ENCODE assay signal across 1 cellular context in the genomic region with DNA sequence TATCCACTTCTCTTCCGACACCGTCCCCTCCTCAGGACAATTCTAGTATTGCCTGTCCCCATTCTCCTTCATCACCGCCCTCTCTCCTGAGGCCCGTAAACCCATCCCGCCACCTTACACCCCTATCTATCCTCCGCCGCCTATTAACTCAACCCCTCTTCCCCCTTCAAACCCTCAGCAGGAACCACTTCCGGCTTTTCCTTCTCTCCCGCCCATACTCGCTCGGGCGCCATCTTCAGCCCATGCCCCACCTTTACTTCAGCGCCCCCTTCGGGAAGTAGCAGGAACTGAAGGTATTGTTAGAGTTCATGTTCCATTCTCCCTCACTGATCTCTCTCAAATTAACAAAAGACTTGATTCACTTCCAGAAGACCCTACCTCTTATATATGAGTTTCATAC.
TF ChIP-seq lines count a peak whose summit lies in the region.

No MANE protein-coding gene starts in this region.

TF ChIP-seq in K562, 482 proteins besides CTCF, POLR2A, EP300 and RAD21 (continued from another document and continues in another):
- TF ChIP-seq TFAP4 (CRISPR knock-in tag; IDR thresholded peaks at IDR 0.05; ENCODE audit: borderline replicate concordance) (0 out of 2 replicates have a peak, but pooled peaks have one; percentile 15), CEBPB (tag; IDR thresholded peaks at IDR 0.05) (no peak), FOXP1 (CRISPR knock-in tag; IDR thresholded peaks at IDR 0.05) (0 out of 2 replicates have a peak, but pooled peaks have one; percentile 37), LCOR (CRISPR knock-in tag; IDR thresholded peaks at IDR 0.05) (no peak), ELF1 (tag; IDR thresholded peaks at IDR 0.05) (no peak), TCF3 (CRISPR knock-in tag; IDR thresholded peaks at IDR 0.05) (no peak), TFAM (CRISPR knock-in tag; conservative IDR thresholded peaks at IDR 0.05) (no peak), CC2D1A (IDR thresholded peaks at IDR 0.05) (peak; percentile 62; the same call in 1 of the 2 replicates), ETV6 (IDR thresholded peaks at IDR 0.05; ENCODE audit: borderline replicate concordance in 1 of 2, low read depth in 2 of 2, low read length in 1 of 2) (no peak), ETV6 (CRISPR knock-in tag; IDR thresholded peaks at IDR 0.05; ENCODE audit: borderline replicate concordance) (no peak), SREBF2 (CRISPR knock-in tag; IDR thresholded peaks at IDR 0.05) (no peak), KAT8 (IDR thresholded peaks at IDR 0.05; ENCODE audit: low read depth) (no peak), TRIM28 (IDR thresholded peaks at IDR 0.05) (no peak), THRAP3 (IDR thresholded peaks at IDR 0.05; ENCODE audit: borderline replicate concordance) (no peak), ZBTB1 (CRISPR knock-in tag; IDR thresholded peaks at IDR 0.05; ENCODE audit: borderline replicate concordance, low read depth) (no peak), NFIX (CRISPR knock-in tag; IDR thresholded peaks at IDR 0.05; ENCODE audit: low read depth) (no peak), MTA3 (IDR thresholded peaks at IDR 0.05; ENCODE audit: borderline replicate concordance) (no peak), ZNF586 (CRISPR knock-in tag; conservative IDR thresholded peaks at IDR 0.05) (no peak), CCAR2 (IDR thresholded peaks at IDR 0.05; ENCODE audit: low read depth, low read length) (no peak), HMG20A (CRISPR knock-in tag; conservative IDR thresholded peaks at IDR 0.05) (no peak), TSC22D4 (tag; IDR thresholded peaks at IDR 0.05) (no peak), REST (CRISPR knock-in tag; IDR thresholded peaks at IDR 0.05; ENCODE audit: low read depth) (no peak), BCOR (IDR thresholded peaks at IDR 0.05) (no peak), PML (IDR thresholded peaks at IDR 0.05; ENCODE audit: low read length) (no peak), ZC3H8 (IDR thresholded peaks at IDR 0.05) (no peak), DLX4 (CRISPR knock-in tag; IDR thresholded peaks at IDR 0.05) (no peak), NRF1 (conservative IDR thresholded peaks at IDR 0.05 in 1 of 2, IDR thresholded peaks at IDR 0.05 in 1 of 2) (no peak), RBBP5 (IDR thresholded peaks at IDR 0.05; ENCODE audit: borderline replicate concordance, insufficient read depth, low read length, poor library complexity, severe bottlenecking) (no peak), CBX1 (IDR thresholded peaks at IDR 0.05; ENCODE audit: low read depth) (0 out of 2 replicates have a peak, but pooled peaks have one; percentile 44), SMARCE1 (IDR thresholded peaks at IDR 0.05) (no peak), RNF2 (IDR thresholded peaks at IDR 0.05) (no peak), ZKSCAN8 (CRISPR knock-in tag; IDR thresholded peaks at IDR 0.05) (no peak), TOE1 (IDR thresholded peaks at IDR 0.05; ENCODE audit: borderline replicate concordance) (0 out of 2 replicates have a peak, but pooled peaks have one; percentile 19), TOE1 (CRISPR knock-in tag; IDR thresholded peaks at IDR 0.05; ENCODE audit: borderline replicate concordance, low read depth) (no peak), STAT5B (CRISPR knock-in tag; IDR thresholded peaks at IDR 0.05) (no peak), NCOA6 (IDR thresholded peaks at IDR 0.05) (no peak), YY1 (IDR thresholded peaks at IDR 0.05; ENCODE audit: borderline replicate concordance in 1 of 3, control insufficient read depth in 1 of 3, extremely low read depth in 1 of 3, insufficient read depth in 3 of 3, insufficient read length in 1 of 3, insufficient replicate concordance in 2 of 3, low read depth in 1 of 3, low read length in 2 of 3) (peak in 2 of 3 experiments; percentile 58 to 86)
- TF ChIP-seq, protein P1, sequence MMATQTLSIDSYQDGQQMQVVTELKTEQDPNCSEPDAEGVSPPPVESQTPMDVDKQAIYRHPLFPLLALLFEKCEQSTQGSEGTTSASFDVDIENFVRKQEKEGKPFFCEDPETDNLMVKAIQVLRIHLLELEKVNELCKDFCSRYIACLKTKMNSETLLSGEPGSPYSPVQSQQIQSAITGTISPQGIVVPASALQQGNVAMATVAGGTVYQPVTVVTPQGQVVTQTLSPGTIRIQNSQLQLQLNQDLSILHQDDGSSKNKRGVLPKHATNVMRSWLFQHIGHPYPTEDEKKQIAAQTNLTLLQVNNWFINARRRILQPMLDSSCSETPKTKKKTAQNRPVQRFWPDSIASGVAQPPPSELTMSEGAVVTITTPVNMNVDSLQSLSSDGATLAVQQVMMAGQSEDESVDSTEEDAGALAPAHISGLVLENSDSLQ (IDR thresholded peaks at IDR 0.05), result no peak
- TF ChIP-seq, protein P2, sequence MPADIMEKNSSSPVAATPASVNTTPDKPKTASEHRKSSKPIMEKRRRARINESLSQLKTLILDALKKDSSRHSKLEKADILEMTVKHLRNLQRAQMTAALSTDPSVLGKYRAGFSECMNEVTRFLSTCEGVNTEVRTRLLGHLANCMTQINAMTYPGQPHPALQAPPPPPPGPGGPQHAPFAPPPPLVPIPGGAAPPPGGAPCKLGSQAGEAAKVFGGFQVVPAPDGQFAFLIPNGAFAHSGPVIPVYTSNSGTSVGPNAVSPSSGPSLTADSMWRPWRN (IDR thresholded peaks at IDR 0.05; ENCODE audit: low read depth), result no peak
- TF ChIP-seq, protein P3, sequence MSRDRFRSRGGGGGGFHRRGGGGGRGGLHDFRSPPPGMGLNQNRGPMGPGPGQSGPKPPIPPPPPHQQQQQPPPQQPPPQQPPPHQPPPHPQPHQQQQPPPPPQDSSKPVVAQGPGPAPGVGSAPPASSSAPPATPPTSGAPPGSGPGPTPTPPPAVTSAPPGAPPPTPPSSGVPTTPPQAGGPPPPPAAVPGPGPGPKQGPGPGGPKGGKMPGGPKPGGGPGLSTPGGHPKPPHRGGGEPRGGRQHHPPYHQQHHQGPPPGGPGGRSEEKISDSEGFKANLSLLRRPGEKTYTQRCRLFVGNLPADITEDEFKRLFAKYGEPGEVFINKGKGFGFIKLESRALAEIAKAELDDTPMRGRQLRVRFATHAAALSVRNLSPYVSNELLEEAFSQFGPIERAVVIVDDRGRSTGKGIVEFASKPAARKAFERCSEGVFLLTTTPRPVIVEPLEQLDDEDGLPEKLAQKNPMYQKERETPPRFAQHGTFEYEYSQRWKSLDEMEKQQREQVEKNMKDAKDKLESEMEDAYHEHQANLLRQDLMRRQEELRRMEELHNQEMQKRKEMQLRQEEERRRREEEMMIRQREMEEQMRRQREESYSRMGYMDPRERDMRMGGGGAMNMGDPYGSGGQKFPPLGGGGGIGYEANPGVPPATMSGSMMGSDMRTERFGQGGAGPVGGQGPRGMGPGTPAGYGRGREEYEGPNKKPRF (IDR thresholded peaks at IDR 0.05; ENCODE audit: low read depth, low read length), result no peak
- TF ChIP-seq, protein P4, sequence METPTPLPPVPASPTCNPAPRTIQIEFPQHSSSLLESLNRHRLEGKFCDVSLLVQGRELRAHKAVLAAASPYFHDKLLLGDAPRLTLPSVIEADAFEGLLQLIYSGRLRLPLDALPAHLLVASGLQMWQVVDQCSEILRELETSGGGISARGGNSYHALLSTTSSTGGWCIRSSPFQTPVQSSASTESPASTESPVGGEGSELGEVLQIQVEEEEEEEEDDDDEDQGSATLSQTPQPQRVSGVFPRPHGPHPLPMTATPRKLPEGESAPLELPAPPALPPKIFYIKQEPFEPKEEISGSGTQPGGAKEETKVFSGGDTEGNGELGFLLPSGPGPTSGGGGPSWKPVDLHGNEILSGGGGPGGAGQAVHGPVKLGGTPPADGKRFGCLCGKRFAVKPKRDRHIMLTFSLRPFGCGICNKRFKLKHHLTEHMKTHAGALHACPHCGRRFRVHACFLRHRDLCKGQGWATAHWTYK (CRISPR knock-in tag; IDR thresholded peaks at IDR 0.05), result no peak
- TF ChIP-seq, protein P5, sequence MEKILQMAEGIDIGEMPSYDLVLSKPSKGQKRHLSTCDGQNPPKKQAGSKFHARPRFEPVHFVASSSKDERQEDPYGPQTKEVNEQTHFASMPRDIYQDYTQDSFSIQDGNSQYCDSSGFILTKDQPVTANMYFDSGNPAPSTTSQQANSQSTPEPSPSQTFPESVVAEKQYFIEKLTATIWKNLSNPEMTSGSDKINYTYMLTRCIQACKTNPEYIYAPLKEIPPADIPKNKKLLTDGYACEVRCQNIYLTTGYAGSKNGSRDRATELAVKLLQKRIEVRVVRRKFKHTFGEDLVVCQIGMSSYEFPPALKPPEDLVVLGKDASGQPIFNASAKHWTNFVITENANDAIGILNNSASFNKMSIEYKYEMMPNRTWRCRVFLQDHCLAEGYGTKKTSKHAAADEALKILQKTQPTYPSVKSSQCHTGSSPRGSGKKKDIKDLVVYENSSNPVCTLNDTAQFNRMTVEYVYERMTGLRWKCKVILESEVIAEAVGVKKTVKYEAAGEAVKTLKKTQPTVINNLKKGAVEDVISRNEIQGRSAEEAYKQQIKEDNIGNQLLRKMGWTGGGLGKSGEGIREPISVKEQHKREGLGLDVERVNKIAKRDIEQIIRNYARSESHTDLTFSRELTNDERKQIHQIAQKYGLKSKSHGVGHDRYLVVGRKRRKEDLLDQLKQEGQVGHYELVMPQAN (IDR thresholded peaks at IDR 0.05; ENCODE audit: borderline replicate concordance), result no peak
- TF ChIP-seq, protein P6, sequence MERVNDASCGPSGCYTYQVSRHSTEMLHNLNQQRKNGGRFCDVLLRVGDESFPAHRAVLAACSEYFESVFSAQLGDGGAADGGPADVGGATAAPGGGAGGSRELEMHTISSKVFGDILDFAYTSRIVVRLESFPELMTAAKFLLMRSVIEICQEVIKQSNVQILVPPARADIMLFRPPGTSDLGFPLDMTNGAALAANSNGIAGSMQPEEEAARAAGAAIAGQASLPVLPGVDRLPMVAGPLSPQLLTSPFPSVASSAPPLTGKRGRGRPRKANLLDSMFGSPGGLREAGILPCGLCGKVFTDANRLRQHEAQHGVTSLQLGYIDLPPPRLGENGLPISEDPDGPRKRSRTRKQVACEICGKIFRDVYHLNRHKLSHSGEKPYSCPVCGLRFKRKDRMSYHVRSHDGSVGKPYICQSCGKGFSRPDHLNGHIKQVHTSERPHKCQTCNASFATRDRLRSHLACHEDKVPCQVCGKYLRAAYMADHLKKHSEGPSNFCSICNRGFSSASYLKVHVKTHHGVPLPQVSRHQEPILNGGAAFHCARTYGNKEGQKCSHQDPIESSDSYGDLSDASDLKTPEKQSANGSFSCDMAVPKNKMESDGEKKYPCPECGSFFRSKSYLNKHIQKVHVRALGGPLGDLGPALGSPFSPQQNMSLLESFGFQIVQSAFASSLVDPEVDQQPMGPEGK (CRISPR knock-in tag; IDR thresholded peaks at IDR 0.05; ENCODE audit: borderline replicate concordance), result no peak
- TF ChIP-seq, protein P7, sequence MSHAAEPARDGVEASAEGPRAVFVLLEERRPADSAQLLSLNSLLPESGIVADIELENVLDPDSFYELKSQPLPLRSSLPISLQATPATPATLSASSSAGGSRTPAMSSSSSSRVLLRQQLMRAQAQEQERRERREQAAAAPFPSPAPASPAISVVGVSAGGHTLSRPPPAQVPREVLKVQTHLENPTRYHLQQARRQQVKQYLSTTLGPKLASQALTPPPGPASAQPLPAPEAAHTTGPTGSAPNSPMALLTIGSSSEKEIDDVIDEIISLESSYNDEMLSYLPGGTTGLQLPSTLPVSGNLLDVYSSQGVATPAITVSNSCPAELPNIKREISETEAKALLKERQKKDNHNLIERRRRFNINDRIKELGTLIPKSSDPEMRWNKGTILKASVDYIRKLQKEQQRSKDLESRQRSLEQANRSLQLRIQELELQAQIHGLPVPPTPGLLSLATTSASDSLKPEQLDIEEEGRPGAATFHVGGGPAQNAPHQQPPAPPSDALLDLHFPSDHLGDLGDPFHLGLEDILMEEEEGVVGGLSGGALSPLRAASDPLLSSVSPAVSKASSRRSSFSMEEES (CRISPR knock-in tag; IDR thresholded peaks at IDR 0.05), result no peak
- TF ChIP-seq, protein P8, sequence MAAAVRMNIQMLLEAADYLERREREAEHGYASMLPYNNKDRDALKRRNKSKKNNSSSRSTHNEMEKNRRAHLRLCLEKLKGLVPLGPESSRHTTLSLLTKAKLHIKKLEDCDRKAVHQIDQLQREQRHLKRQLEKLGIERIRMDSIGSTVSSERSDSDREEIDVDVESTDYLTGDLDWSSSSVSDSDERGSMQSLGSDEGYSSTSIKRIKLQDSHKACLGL (CRISPR knock-in tag; IDR thresholded peaks at IDR 0.05; ENCODE audit: borderline replicate concordance, poor library complexity, severe bottlenecking), result no peak
